In the genomic region with DNA sequence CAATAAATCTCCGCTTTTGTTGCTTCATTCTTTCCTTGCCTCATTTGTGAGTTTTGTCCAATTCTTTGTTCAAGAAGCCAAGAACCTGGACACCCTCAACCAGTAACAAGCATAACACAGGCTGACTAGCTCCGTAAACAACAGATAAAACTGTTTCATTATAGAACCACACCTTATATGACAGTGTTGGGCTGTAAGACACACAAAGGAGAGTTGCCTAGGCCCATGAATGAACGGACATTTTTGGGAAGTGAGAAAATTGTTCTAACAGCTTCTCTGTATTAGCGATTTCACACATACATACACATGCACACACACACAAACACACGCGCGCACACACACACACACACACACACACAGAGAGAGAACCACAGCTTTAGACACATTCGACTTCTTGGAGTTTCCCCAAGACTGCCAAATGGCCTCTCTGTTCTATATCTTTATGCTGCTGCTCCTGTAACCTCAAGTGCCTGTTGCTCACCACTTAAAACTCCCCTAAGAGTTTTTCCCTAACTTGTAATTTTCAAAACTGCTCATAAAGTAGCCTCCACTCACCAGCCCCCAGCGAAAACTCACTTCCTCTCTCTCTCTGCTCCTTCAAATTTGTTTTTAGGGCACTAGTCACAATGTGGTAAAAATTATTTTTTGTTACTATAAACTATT, we compare ENCODE assay signal across 9 cellular contexts. TPM values are rescaled to one million over a fixed set of nuclear protein-coding genes. Genes with fewer than 3 reads are reported as not detected.
DNase-seq lines count a peak whose midpoint lies in the region; ATAC-seq, FAIRE-seq and TF ChIP-seq lines count a peak whose summit lies in the region.
"Had no signal": no experiment of that assay in that cellular context is flagged by ENCODE, and none has a peak within 500 bp of the region (broad histone marks: within the 10 kb centered on the region; RNA-seq: fewer than 3 reads in every experiment).

No MANE protein-coding gene starts in this region.

- no peaks in the 10 kb centered on the region for H3K4me1 ChIP-seq in astrocyte (ENCODE audit: insufficient read depth, low read length)

- no peaks in the 10 kb centered on the region for H3K36me3 ChIP-seq in astrocyte (ENCODE audit: insufficient read depth, low read length)

- FAIRE-seq in astrocyte (lab: Jason Lieb, UNC): no peak

- no peak for TF ChIP-seq CTCF in astrocyte (IDR thresholded peaks at IDR 0.05; ENCODE audit: insufficient read depth, low read depth, low read length)

- H3K27me3 Mint-ChIP-seq in astrocyte (ENCODE audit: low read depth, unreplicated experiment): no peaks in the 10 kb centered on the region

- H3K4me3 ChIP-seq in astrocyte (ENCODE audit: insufficient read depth, low read depth, low read length): no peak overlapping the region

- H3K79me2 ChIP-seq in astrocyte (ENCODE audit: insufficient read depth, low read length): no peaks in the 10 kb centered on the region

- H3K4me3 Mint-ChIP-seq in astrocyte (ENCODE audit: unreplicated experiment): no peak overlapping the region

- peaks cover 6% of the 10 kb centered on the region for H3K9me3 Mint-ChIP-seq in astrocyte (ENCODE audit: unreplicated experiment)

- peak; percentile 56 for ATAC-seq in GM18907 (IDR thresholded peaks at IDR 0.05; ENCODE audit: unreplicated experiment)
- peak; percentile 44 for ATAC-seq in HG02981 (IDR thresholded peaks at IDR 0.05; ENCODE audit: unreplicated experiment)

- peaks cover 10% of the 10 kb centered on the region for H3K36me3 Mint-ChIP-seq in astrocyte (ENCODE audit: low read depth, unreplicated experiment)

- peak; percentile 17 for DNase-seq in AG20443 (ENCODE audit: low spot score)
- peak; percentile 77 for DNase-seq in astrocyte (ENCODE audit: low read depth)
- DNase-seq in dedifferentiated amniotic fluid mesenchymal stem cell (ENCODE audit: extremely low spot score): no peak
- DNase-seq in cerebellar nuclear complex (lab: John Stamatoyannopoulos, UW): no peak
- no peak for DNase-seq in NCI-H1105 treated with DMSO at 0.1 percent for 48 hours (lab: John Stamatoyannopoulos, UW)
- DNase-seq in ureter (ENCODE audit: low spot score): no peak
- DNase-seq: GF-D8 had no signal

- H2AFZ ChIP-seq in astrocyte (ENCODE audit: low read depth, low read length): no peak overlapping the region

- H3K27me3 ChIP-seq in astrocyte (ENCODE audit: insufficient read depth, low read length): no peaks in the 10 kb centered on the region

- no peaks in the 10 kb centered on the region for H4K20me1 ChIP-seq in astrocyte (ENCODE audit: insufficient read depth, low read length)

- no peak overlapping the region for H3K27ac ChIP-seq in astrocyte (ENCODE audit: low read depth, low read length)

- H3K4me1 Mint-ChIP-seq in astrocyte (ENCODE audit: low read depth, unreplicated experiment): peaks cover 15% of the 10 kb centered on the region

- no peak overlapping the region for H3K9ac ChIP-seq in astrocyte (ENCODE audit: low read length)

- H3K4me2 ChIP-seq in astrocyte (ENCODE audit: low read length): no peak overlapping the region

- no peaks in the 10 kb centered on the region for H3K9me3 ChIP-seq in astrocyte (ENCODE audit: insufficient read depth, low read depth, low read length)

- peak overlapping the region; percentile 13 for H3K27ac Mint-ChIP-seq in astrocyte (ENCODE audit: unreplicated experiment)

RNA-seq across cellular contexts. Expression of a gene that starts 35.9 kb away (rescaled TPM):
- total RNA-seq in astrocyte: 160 and 195 TPM in 2 replicates
- 122 TPM for total RNA-seq in ureter

Comparison
In these comparisons a context has a peak if more than half of its experiments do, and no peak if none do; other contexts are left out.
1. DNase-seq: peak in AG20443 (single experiment) and astrocyte (single experiment); none in dedifferentiated amniotic fluid mesenchymal stem cell (single experiment), cerebellar nuclear complex (0 of 2), NCI-H1105 treated with DMSO at 0.1 percent for 48 hours (single experiment) and ureter (single experiment).